In genomic region chr19:740816-741505, GRCh38 we compare ENCODE assay signal across 18 cellular contexts. TPM values are rescaled to one million over a fixed set of nuclear protein-coding genes. Genes with fewer than 3 reads are reported as not detected.
"Had no signal": no experiment of that assay in that cellular context is flagged by ENCODE, and none has a peak within 500 bp of the region (broad histone marks: within the 10 kb centered on the region; RNA-seq: fewer than 3 reads in every experiment).

No MANE protein-coding gene starts in this region.

RNA-seq across cellular contexts. Expression of gene MISP, which starts 10.0 kb away (rescaled TPM):
- total RNA-seq: natural killer cell, occipital lobe, skeletal muscle tissue had no signal
- polyA plus RNA-seq: immature natural killer cell had no signal

RNA-seq across cellular contexts. Expression of gene PALM, which starts 32.2 kb away (rescaled TPM):
- polyA plus RNA-seq: immature natural killer cell, mammary epithelial cell had no signal

RNA-seq across cellular contexts. Expression of gene PRSS57, which starts 45.7 kb away (rescaled TPM):
- total RNA-seq: kidney, left colon, left lung, lower lobe of right lung, mammary epithelial cell, mucosa of gallbladder, occipital lobe, osteocyte, posterior vena cava, skeletal muscle tissue, stomach, testis, thyroid gland, transverse colon, urinary bladder, vagina had no signal
- polyA plus RNA-seq: mammary epithelial cell, stomach, urinary bladder had no signal
